In genomic region chr21:28227881-28228623, GRCh38 we compare ENCODE assay signal across 23 cellular contexts.
DNase-seq lines count a peak whose midpoint lies in the region; ATAC-seq, FAIRE-seq and TF ChIP-seq lines count a peak whose summit lies in the region.
"Had no signal": no experiment of that assay in that cellular context is flagged by ENCODE, and none has a peak within 500 bp of the region (broad histone marks: within the 10 kb centered on the region; RNA-seq: fewer than 3 reads in every experiment).

No MANE protein-coding gene starts in this region.

- H3K27me3 ChIP-seq in IMR-90 (ENCODE audit: control insufficient read depth, insufficient read depth, low read length) (no peaks in the 10 kb centered on the region), bronchial epithelial cell (ENCODE audit: control insufficient read depth, insufficient read depth, low read length) (no peaks in the 10 kb centered on the region), lower lobe of right lung (ENCODE audit: low read depth) (no peaks in the 10 kb centered on the region)
- H3K27me3 ChIP-seq: brain microvascular endothelial cell, dorsolateral prefrontal cortex, heart left ventricle had no signal

- H3K79me1 ChIP-seq in IMR-90 (ENCODE audit: low read depth in 1 of 2, low read length in 2 of 2), result no peaks in the 10 kb centered on the region

- dilution Hi-C loops in IMR-90 (cut with HindIII; ENCODE audit: low sequenced_read_pairs, unreplicated experiment), result no loop called here

- no peaks in the 10 kb centered on the region for H4K20me1 ChIP-seq in IMR-90 (ENCODE audit: insufficient read depth, low read length)

- peak overlapping the region; percentile 85 for H2AK5ac ChIP-seq in IMR-90 (ENCODE audit: low read depth, low read length)

- TSS peak; percentile 81 for BruUV-seq in IMR-90 (replicated peaks; lab: Mats Ljungman, UMichigan)

- H4K5ac ChIP-seq in IMR-90 (ENCODE audit: low read depth, low read length), result peak overlapping the region; percentile 70

- peak overlapping the region; percentile 54 for H3K23ac ChIP-seq in IMR-90 (ENCODE audit: low read depth, low read length)

- peak; percentile 55 for ATAC-seq in IMR-90 (ENCODE audit: low read depth)
- peak; percentile 48 to 49 for ATAC-seq in lower lobe of right lung
- no peak for ATAC-seq in HG02759 (IDR thresholded peaks at IDR 0.05; ENCODE audit: unreplicated experiment)
- ATAC-seq in GM19452 (IDR thresholded peaks at IDR 0.05; ENCODE audit: unreplicated experiment), result no peak
- ATAC-seq: activated naive CD8-positive, alpha-beta T cell treated with anti-CD3 and anti-CD28 coated beads, Interleukin-2, amount 50 U/mL, for 24 hours; activated T-helper 17 cell treated with anti-CD3 and anti-CD28 coated beads, Interleukin-2, amount 50 U/mL, for 72 hours; heart left ventricle; K562; left ventricle myocardium superior; stimulated activated effector memory CD8-positive, alpha-beta T cell treated with anti-CD3 and anti-CD28 coated beads, Interleukin-12 subunit alpha, Interleukin-12 subunit beta, amount 100 ng/mL, for 72 hours had no signal

- H2BK20ac ChIP-seq in IMR-90 (ENCODE audit: low read depth, low read length), result peak overlapping the region; percentile 95

- H3K4ac ChIP-seq in IMR-90 (ENCODE audit: low read depth, low read length), result peak overlapping the region; percentile 85

- peak overlapping the region; percentile 96 for H2BK15ac ChIP-seq in IMR-90 (ENCODE audit: low read depth, low read length)

- no peak for TF ChIP-seq POLR2A in IMR-90 (IDR thresholded peaks at IDR 0.05; ENCODE audit: low read depth, low read length)

- TF ChIP-seq CTCF in AG10803 (conservative IDR thresholded peaks at IDR 0.05; ENCODE audit: low read length), result no peak
- no peak for TF ChIP-seq CTCF in IMR-90 (conservative IDR thresholded peaks at IDR 0.05; ENCODE audit: low read depth, low read length)
- no peak for TF ChIP-seq CTCF in bronchial epithelial cell (IDR thresholded peaks at IDR 0.05; ENCODE audit: insufficient read depth, low read length, severe bottlenecking)
- TF ChIP-seq CTCF in lower lobe of right lung (IDR thresholded peaks at IDR 0.05), result no peak

- in situ Hi-C loops in IMR-90 (cut with MboI; ENCODE audit: low sequenced_read_pairs), result no loop called here

- peak overlapping the region; percentile 91; the same call in 1 of the 2 replicates for H3K27ac ChIP-seq in IMR-90 (ENCODE audit: insufficient read depth, low read length)
- H3K27ac ChIP-seq in lower lobe of right lung, result no peak overlapping the region
- H3K27ac ChIP-seq: dorsolateral prefrontal cortex, heart left ventricle, thoracic aorta had no signal

- intact Hi-C loops in IMR-90 (cut with micrococcal nuclease), result loop anchor here (2.0 to 10.0 kb wide), 4 partner anchors 21 to 1381 kb away; partner anchors contain the start of gene ADAMTS1
- intact Hi-C loops in lower lobe of right lung (cut with DNase I), result no loop called here

- H3K9me3 ChIP-seq in IMR-90 (ENCODE audit: control insufficient read depth, insufficient read depth, low read length) (no peaks in the 10 kb centered on the region), lower lobe of right lung (no peaks in the 10 kb centered on the region)
- H3K9me3 ChIP-seq: heart left ventricle, thoracic aorta had no signal

- WGBS in IMR-90 (ENCODE audit: extremely low coverage in 2 of 2, insufficient read length in 1 of 2), 2 experiments, result no CpG with 5 or more reads among the region's 4 CpGs

- H3K4me3 ChIP-seq in AG10803 (ENCODE audit: low read length) (no peak overlapping the region), IMR-90 (ENCODE audit: insufficient read depth, low read depth, low read length) (no peak overlapping the region), bronchial epithelial cell (ENCODE audit: low read depth, low read length) (no peak overlapping the region), lower lobe of right lung (no peak overlapping the region)
- H3K4me3 ChIP-seq: dorsolateral prefrontal cortex, heart left ventricle, K562, thoracic aorta had no signal

- peaks cover 12% of the 10 kb centered on the region for H3K4me1 ChIP-seq in IMR-90 (ENCODE audit: control insufficient read depth, insufficient read depth, low read length)
- H3K4me1 ChIP-seq in lower lobe of right lung, result no peaks in the 10 kb centered on the region

- peak overlapping the region; percentile 46; the same call in 1 of the 2 replicates for H3K4me2 ChIP-seq in IMR-90 (ENCODE audit: low read depth, low read length)

- H3K14ac ChIP-seq in IMR-90 (replicated peaks; ENCODE audit: low read depth, low read length), result peak overlapping the region; percentile 87

- POLR2A ChIA-PET in IMR-90 (lab: Charles Lee; ENCODE audit: unreplicated experiment), result interaction anchor here (0.7 kb wide), 1 partner anchor 1384 kb away, joined by 3 read pairs; no protein-coding TSS in a partner anchor

- peak overlapping the region; percentile 52 for H3K9ac ChIP-seq in IMR-90 (ENCODE audit: low read depth, low read length)

- TF ChIP-seq RAD21 in IMR-90 (IDR thresholded peaks at IDR 0.05; ENCODE audit: low read length), result no peak

- peak overlapping the region; percentile 95 for H4K91ac ChIP-seq in IMR-90 (ENCODE audit: insufficient read depth, low read depth, low read length)

- peak overlapping the region; percentile 95 for H2BK120ac ChIP-seq in IMR-90 (ENCODE audit: low read depth, low read length)

- CTCF ChIA-PET in IMR-90 (lab: Yijun Ruan, JAX), result no interaction called here

- H3K18ac ChIP-seq in IMR-90 (ENCODE audit: low read depth, low read length), result peak overlapping the region; percentile 88

- H2AK9ac ChIP-seq in IMR-90 (replicated peaks; ENCODE audit: low read depth, low read length, poor library complexity), result no peak overlapping the region

- peak overlapping the region; percentile 67 to 76 for H4K8ac ChIP-seq in IMR-90 (ENCODE audit: low read depth in 2 of 2, low read length in 2 of 2)

- H2AFZ ChIP-seq in IMR-90 (replicated peaks; ENCODE audit: low read length, poor library complexity), result no peak overlapping the region

- peak overlapping the region; percentile 87 for H2BK5ac ChIP-seq in IMR-90 (ENCODE audit: low read depth, low read length, poor library complexity, severe bottlenecking)

- no peaks in the 10 kb centered on the region for H3K36me3 ChIP-seq in IMR-90 (ENCODE audit: control insufficient read depth, insufficient read depth, low read length)
- no peaks in the 10 kb centered on the region for H3K36me3 ChIP-seq in bronchial epithelial cell (ENCODE audit: control insufficient read depth, insufficient read depth, low read length)
- no peaks in the 10 kb centered on the region for H3K36me3 ChIP-seq in lower lobe of right lung
- H3K36me3 ChIP-seq: brain microvascular endothelial cell, heart left ventricle, thoracic aorta had no signal

- DNase-seq in AG10803 (ENCODE audit: low read depth), result peak; percentile 19
- peak; percentile 38 for DNase-seq in IMR-90
- DNase-seq in bronchial epithelial cell (ENCODE audit: low read depth), result peak; percentile 38
- no peak for DNase-seq in lower lobe of right lung
- no peak for DNase-seq in NCI-H524 treated with DMSO at 0.1 percent for 48 hours (lab: John Stamatoyannopoulos, UW)
- no peak for DNase-seq in HTR-8/SVneo (ENCODE audit: insufficient read length, low spot score)
- DNase-seq: activated naive CD8-positive, alpha-beta T cell treated with anti-CD3 and anti-CD28 coated beads, Interleukin-2, amount 50 U/mL, for 24 hours; brain microvascular endothelial cell; CD8-positive, alpha-beta memory T cell; DMS79; dorsolateral prefrontal cortex; heart left ventricle; immature natural killer cell; left ventricle myocardium superior; NCI-H1105; NCI-H2081; NCI-H524 had no signal

- no peak for FAIRE-seq in bronchial epithelial cell (lab: Jason Lieb, UNC)
- FAIRE-seq in HTR-8/SVneo (lab: Jason Lieb, UNC), result no peak
- FAIRE-seq: K562 had no signal

- peak overlapping the region; percentile 69 for H3K56ac ChIP-seq in IMR-90 (ENCODE audit: extremely low read depth, insufficient read depth, low read length)

- H3K9me1 ChIP-seq in IMR-90 (ENCODE audit: insufficient read depth, low read length), result peaks cover 6% of the 10 kb centered on the region

TF ChIP-seq in IMR-90, 13 proteins besides CTCF, POLR2A, EP300 and RAD21:
- TF ChIP-seq MXI1 (IDR thresholded peaks at IDR 0.05; ENCODE audit: borderline replicate concordance, low read depth, low read length) (no peak), MAZ (IDR thresholded peaks at IDR 0.05; ENCODE audit: borderline replicate concordance, low read depth, low read length) (no peak), NFE2L2 (IDR thresholded peaks at IDR 0.05; ENCODE audit: low read depth, low read length) (no peak), MAFK (IDR thresholded peaks at IDR 0.05; ENCODE audit: low read depth, low read length) (no peak), CEBPB (IDR thresholded peaks at IDR 0.05; ENCODE audit: low read depth, low read length) (no peak), ELK1 (IDR thresholded peaks at IDR 0.05; ENCODE audit: borderline replicate concordance, low read depth, low read length) (no peak), CHD1 (IDR thresholded peaks at IDR 0.05; ENCODE audit: low read depth, low read length) (no peak), USF2 (IDR thresholded peaks at IDR 0.05; ENCODE audit: low read depth, low read length) (no peak), RFX5 (IDR thresholded peaks at IDR 0.05; ENCODE audit: low read depth, low read length) (no peak), BHLHE40 (IDR thresholded peaks at IDR 0.05; ENCODE audit: low read depth, low read length) (no peak), SMC3 (IDR thresholded peaks at IDR 0.05; ENCODE audit: low read depth, low read length) (no peak), FOS (IDR thresholded peaks at IDR 0.05; ENCODE audit: low read depth, low read length) (no peak), RCOR1 (IDR thresholded peaks at IDR 0.05; ENCODE audit: insufficient replicate concordance, low read length) (no peak)

Comparison
In these comparisons a context has a peak if more than half of its experiments do, and no peak if none do; other contexts are left out.
1. DNase-seq: peak in AG10803 (single experiment), IMR-90 (single experiment) and bronchial epithelial cell (single experiment); none in lower lobe of right lung (single experiment), NCI-H524 treated with DMSO at 0.1 percent for 48 hours (single experiment) and HTR-8/SVneo (single experiment).
2. ATAC-seq: peak in IMR-90 (single experiment) and lower lobe of right lung (2 of 2); none in HG02759 (single experiment) and GM19452 (single experiment).